In the genomic region with DNA sequence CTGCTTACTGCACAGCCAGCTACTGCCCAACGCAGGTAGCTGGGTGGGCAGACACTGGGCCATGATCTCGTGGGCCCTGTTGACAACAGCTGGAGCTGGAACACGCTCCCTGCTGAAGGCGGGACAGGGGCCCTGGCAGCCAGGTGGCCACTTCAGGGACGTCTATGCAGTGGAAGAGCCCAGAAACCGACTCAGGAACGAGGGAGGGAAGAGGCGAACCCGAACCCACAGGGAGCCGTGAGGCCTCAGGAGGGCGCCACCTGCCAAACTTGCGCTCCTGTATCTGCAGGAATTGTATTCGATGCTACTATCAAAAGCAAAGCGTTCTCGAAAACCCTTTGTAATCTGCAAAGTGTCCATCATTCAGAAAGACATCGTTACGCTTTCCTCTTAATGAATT, we compare ENCODE assay signal across 15 cellular contexts.
DNase-seq lines count a peak whose midpoint lies in the region; ATAC-seq, FAIRE-seq and TF ChIP-seq lines count a peak whose summit lies in the region.
"Had no signal": no experiment of that assay in that cellular context is flagged by ENCODE, and none has a peak within 500 bp of the region (broad histone marks: within the 10 kb centered on the region; RNA-seq: fewer than 3 reads in every experiment).

No MANE protein-coding gene starts in this region.

- 90% methylated on average over 15 of the region's 17 CpGs for WGBS in GM12878 (ENCODE audit: insufficient coverage, insufficient replicate concordance, low lambda C conversion rate, missing lambda C conversion rate)

- H3K9me3 ChIP-seq in GM12878 (replicated peaks; ENCODE audit: control insufficient read depth, insufficient read depth, low read length) = peaks cover 4% of the 10 kb centered on the region; the same call in 2 of the 3 replicates
- no peaks in the 10 kb centered on the region for H3K9me3 ChIP-seq in CD4-positive, alpha-beta T cell (ENCODE audit: control insufficient read depth, low read length)
- H3K9me3 ChIP-seq: mucosa of descending colon had no signal

- H3K36me3 Mint-ChIP-seq in CD4-positive, alpha-beta T cell (ENCODE audit: low read depth) = peaks cover 10% of the 10 kb centered on the region

- intact Hi-C loops in GM12878 (cut with micrococcal nuclease; ENCODE audit: unreplicated experiment) = no loop called here
- intact Hi-C loops in CD4-positive, alpha-beta T cell (cut with DNase I, micrococcal nuclease) = loop anchor here (2.0 to 10.0 kb wide), 2 partner anchors 124 to 126 kb away; no protein-coding TSS in a partner anchor

- no peaks in the 10 kb centered on the region for H4K20me1 ChIP-seq in GM12878 (ENCODE audit: control insufficient read depth, insufficient read depth)

- H3K27ac ChIP-seq in GM12878 (ENCODE audit: control insufficient read depth, insufficient read depth) = no peak overlapping the region
- no peak overlapping the region for H3K27ac ChIP-seq in CD4-positive, alpha-beta T cell (ENCODE audit: low read depth, low read length)
- H3K27ac ChIP-seq: SK-N-MC, skin epidermis had no signal

- no peak overlapping the region for H3K4me2 ChIP-seq in GM12878 (ENCODE audit: control insufficient read depth, insufficient read depth)

- H3K27me3 ChIP-seq in GM12878 (replicated peaks in 1 of 2; ENCODE audit: control insufficient read depth in 2 of 2, insufficient read depth in 2 of 2, low read length in 1 of 2) = no peaks in the 10 kb centered on the region
- H3K27me3 ChIP-seq in CD4-positive, alpha-beta T cell (ENCODE audit: control insufficient read depth, insufficient read depth, low read length) = no peaks in the 10 kb centered on the region

- H3K9ac ChIP-seq in GM12878 (ENCODE audit: control insufficient read depth, insufficient read depth, low read length) = no peak overlapping the region

- no peak for TF ChIP-seq EP300 in GM12878 (IDR thresholded peaks at IDR 0.05; ENCODE audit: borderline replicate concordance in 1 of 2, control insufficient read depth in 1 of 2, low read depth in 2 of 2, low read length in 2 of 2)

- no peaks in the 10 kb centered on the region for H3K9me3 Mint-ChIP-seq in CD4-positive, alpha-beta T cell
- H3K9me3 Mint-ChIP-seq: activated T-helper 1 cell treated with anti-CD3 and anti-CD28 coated beads, Interleukin-12 subunit alpha, Interleukin-12 subunit beta, Interleukin-2, Interleukin-4 antibody, amounts not matched to agents 30 ng/mL and 10 ng/mL and 1 ng/mL, durations not matched to agents 14 hours and 24 hours and 36 hours; dendritic cell treated with granulocyte-macrophage colony-stimulating factor and Interleukin-4, amounts not matched to agents 40 ng/mL and 50 ng/mL, for 4 days had no signal

- peak; percentile 55 for DNase-seq in activated CD4-positive, alpha-beta T cell treated with anti-CD3 and anti-CD28 coated beads for 48 hours
- DNase-seq in activated CD4-positive, alpha-beta T cell treated with anti-CD3 and anti-CD28 coated beads for 1 hour = no peak
- peak; percentile 3 for DNase-seq in HT-29 (ENCODE audit: low spot score)
- no peak for DNase-seq in GM12878 (ENCODE audit: low read depth, low spot score)
- peak; percentile 34 to 39 for DNase-seq in stimulated activated CD4-positive, alpha-beta T cell treated with anti-CD3 and anti-CD28 coated beads, Interleukin-2, amount 100 ng/mL, for 24 hours
- DNase-seq in CD4-positive, alpha-beta T cell = no peak
- DNase-seq in NCI-H1930 (lab: John Stamatoyannopoulos, UW) = no peak
- DNase-seq in amygdala (lab: John Stamatoyannopoulos, UW) = no peak
- DNase-seq: mucosa of descending colon, NCI-H187 treated with DMSO at 0.1 percent for 48 hours had no signal

- no peak overlapping the region for H3K4me3 ChIP-seq in GM12878
- H3K4me3 ChIP-seq: mucosa of descending colon, SK-N-MC, skin epidermis had no signal

- in situ Hi-C loops in GM12878 (cut with MboI) = no loop called here

- FAIRE-seq in GM12878 (lab: Jason Lieb, UNC) = no peak

- H3K36me3 ChIP-seq in GM12878 (ENCODE audit: control insufficient read depth in 2 of 2, insufficient read depth in 2 of 2, low read length in 1 of 2) = peaks cover 0 to 3% of the 10 kb centered on the region in 2 experiments; a peak in 1 of 4 replicates

- no peaks in the 10 kb centered on the region for H3K4me1 ChIP-seq in GM12878 (ENCODE audit: control insufficient read depth, insufficient read depth, low read length)

- no peaks in the 10 kb centered on the region for H3K27me3 Mint-ChIP-seq in CD4-positive, alpha-beta T cell
- H3K27me3 Mint-ChIP-seq: dendritic cell treated with granulocyte-macrophage colony-stimulating factor and Interleukin-4, amounts not matched to agents 40 ng/mL and 50 ng/mL, for 4 days had no signal

- H3K27ac Mint-ChIP-seq in CD4-positive, alpha-beta T cell = no peak overlapping the region
- H3K27ac Mint-ChIP-seq: activated T-helper 1 cell treated with anti-CD3 and anti-CD28 coated beads, Interleukin-12 subunit alpha, Interleukin-12 subunit beta, Interleukin-2, Interleukin-4 antibody, amounts not matched to agents 30 ng/mL and 10 ng/mL and 1 ng/mL, durations not matched to agents 14 hours and 24 hours and 36 hours; dendritic cell treated with granulocyte-macrophage colony-stimulating factor and Interleukin-4, amounts not matched to agents 40 ng/mL and 50 ng/mL, for 4 days had no signal

- TF ChIP-seq CTCF in GM12878 (IDR thresholded peaks at IDR 0.05 in 2 of 3, conservative IDR thresholded peaks at IDR 0.05 in 1 of 3; ENCODE audit: control insufficient read depth in 2 of 3, extremely low read depth in 1 of 3, insufficient read depth in 1 of 3, low read depth in 3 of 3, low read length in 3 of 3) = peak; percentile 19 to 32 (median 26); a peak in 2 of 6 replicates
- no peak for TF ChIP-seq CTCF in CD4-positive, alpha-beta T cell (IDR thresholded peaks at IDR 0.05)

- CTCF ChIA-PET in GM12878 (lab: Yijun Ruan, JAX) = no interaction called here
- CTCF ChIA-PET in CD4-positive, alpha-beta T cell (lab: Charles Lee) = no interaction called here

- POLR2A ChIA-PET in GM12878 (lab: Charles Lee) = no interaction called here
- POLR2A ChIA-PET in CD4-positive, alpha-beta T cell (lab: Charles Lee) = no interaction called here

- no peak for TF ChIP-seq POLR2A in GM12878 (IDR thresholded peaks at IDR 0.05; ENCODE audit: low read depth, low read length)

- TF ChIP-seq RAD21 in GM12878 (IDR thresholded peaks at IDR 0.05; ENCODE audit: insufficient read depth, low read depth, low read length) = no peak; the same call in 1 of the 2 replicates

- H3K4me1 Mint-ChIP-seq in CD4-positive, alpha-beta T cell (ENCODE audit: low read depth) = no peaks in the 10 kb centered on the region
- H3K4me1 Mint-ChIP-seq: CD14-positive monocyte had no signal

- SMC1A ChIA-PET in GM12878 (lab: Charles Lee; ENCODE audit: uncharacterized antibody, unreplicated experiment) = no interaction called here

- no peak overlapping the region for H2AFZ ChIP-seq in GM12878 (ENCODE audit: control insufficient read depth, low read depth, low read length)

- no peak overlapping the region for H3K4me3 Mint-ChIP-seq in CD4-positive, alpha-beta T cell
- H3K4me3 Mint-ChIP-seq: activated T-helper 1 cell treated with anti-CD3 and anti-CD28 coated beads, Interleukin-12 subunit alpha, Interleukin-12 subunit beta, Interleukin-2, Interleukin-4 antibody, amounts not matched to agents 30 ng/mL and 10 ng/mL and 1 ng/mL, durations not matched to agents 14 hours and 24 hours and 36 hours; CD14-positive monocyte; dendritic cell treated with granulocyte-macrophage colony-stimulating factor and Interleukin-4, amounts not matched to agents 40 ng/mL and 50 ng/mL, for 4 days had no signal

- H3K79me2 ChIP-seq in GM12878 (ENCODE audit: control insufficient read depth, insufficient read depth, low read length) = no peaks in the 10 kb centered on the region

- ATAC-seq in GM12878 = peak; percentile 30; the same call in 1 of the 3 replicates
- no peak for ATAC-seq in CD4-positive, alpha-beta T cell (ENCODE audit: poor library complexity)
- ATAC-seq: mucosa of descending colon had no signal

- no TSS peak for BruUV-seq in GM12878 (replicated peaks; lab: Mats Ljungman, UMichigan)

- RAD21 ChIA-PET in GM12878 (lab: Charles Lee; ENCODE audit: unreplicated experiment) = no interaction called here

TF ChIP-seq in GM12878, 131 proteins besides CTCF, POLR2A, EP300 and RAD21:
- TF ChIP-seq TCF12 (IDR thresholded peaks at IDR 0.05; ENCODE audit: low read depth, low read length) (no peak), SMC3 (IDR thresholded peaks at IDR 0.05; ENCODE audit: borderline replicate concordance, low read length) (peak; percentile 21; the same call in 1 of the 2 replicates)

Comparison
In these comparisons a context has a peak if more than half of its experiments do, and no peak if none do; other contexts are left out.
1. DNase-seq: peak in activated CD4-positive, alpha-beta T cell treated with anti-CD3 and anti-CD28 coated beads for 48 hours (single experiment), HT-29 (single experiment) and stimulated activated CD4-positive, alpha-beta T cell treated with anti-CD3 and anti-CD28 coated beads, Interleukin-2, amount 100 ng/mL, for 24 hours (2 of 2); none in activated CD4-positive, alpha-beta T cell treated with anti-CD3 and anti-CD28 coated beads for 1 hour (single experiment), GM12878 (single experiment), CD4-positive, alpha-beta T cell (0 of 10), NCI-H1930 (0 of 2) and amygdala (0 of 56).